14 cellular contexts compared by ENCODE assay signal in genomic region chr2:25701801-25702200, GRCh38. TPM values are rescaled to one million over a fixed set of nuclear protein-coding genes. Genes with fewer than 3 reads are reported as not detected.
A peak's percentile ranks its signal among the peaks of the same experiment; 100 is the strongest.
DNase-seq lines count a peak whose midpoint lies in the region; ATAC-seq and TF ChIP-seq lines count a peak whose summit lies in the region.
"Had no signal": no experiment of that assay in that cellular context is flagged by ENCODE, and none has a peak within 500 bp of the region (broad histone marks: within the 10 kb centered on the region; RNA-seq: fewer than 3 reads in every experiment).

No MANE protein-coding gene starts in this region.

- H3K4me1 ChIP-seq in IMR-90 (ENCODE audit: control insufficient read depth, insufficient read depth, low read length) (no peaks in the 10 kb centered on the region), upper lobe of right lung (no peaks in the 10 kb centered on the region), spleen (peaks cover 0 to 11% (median 2%) of the 10 kb centered on the region in 6 donors)
- H3K4me1 ChIP-seq: BE2C had no signal

- no peak overlapping the region for H2BK120ac ChIP-seq in IMR-90 (ENCODE audit: low read depth, low read length)

- no peak overlapping the region for H3K4me2 ChIP-seq in IMR-90 (ENCODE audit: low read depth, low read length)
- H3K4me2 ChIP-seq: A549 had no signal

- CTCF ChIA-PET in IMR-90 (lab: Yijun Ruan, JAX) = interaction anchor here (0.6 to 1.5 kb wide), 2 partner anchors 16 to 56 kb away, joined by 3 to 4 read pairs; no protein-coding TSS in a partner anchor

- H2AK5ac ChIP-seq in IMR-90 (ENCODE audit: low read depth, low read length) = no peak overlapping the region

- ATAC-seq in IMR-90 (ENCODE audit: low read depth) (no peak), upper lobe of right lung (no peak)
- ATAC-seq: HCT116 had no signal

- no peak overlapping the region for H3K4ac ChIP-seq in IMR-90 (ENCODE audit: low read depth, low read length)

- TF ChIP-seq POLR2A in IMR-90 (IDR thresholded peaks at IDR 0.05; ENCODE audit: low read depth, low read length) (no peak), spleen (IDR thresholded peaks at IDR 0.05) (no peak)

- dilution Hi-C loops in IMR-90 (cut with HindIII; ENCODE audit: low sequenced_read_pairs, unreplicated experiment) = no loop called here

- H3K9ac ChIP-seq in IMR-90 (ENCODE audit: low read depth, low read length) = no peak overlapping the region

- H3K14ac ChIP-seq in IMR-90 (replicated peaks; ENCODE audit: low read depth, low read length) = no peak overlapping the region

- H4K8ac ChIP-seq in IMR-90 (ENCODE audit: low read depth in 2 of 2, low read length in 2 of 2) = no peak overlapping the region

- peak overlapping the region; percentile 43 for H2AFZ ChIP-seq in IMR-90 (replicated peaks; ENCODE audit: low read length, poor library complexity)

- H3K27ac ChIP-seq in IMR-90 (ENCODE audit: insufficient read depth, low read length) (no peak overlapping the region), WERI-Rb-1 (peak overlapping the region; percentile 3; the same call in 1 of the 2 replicates), upper lobe of right lung (no peak overlapping the region), spleen (no peak overlapping the region)
- H3K27ac ChIP-seq: A549, C4-2B had no signal

- 85% methylated on average over 3 of the region's 9 CpGs; no CpG with 5 or more reads in 1 of the 2 experiments for WGBS in IMR-90 (ENCODE audit: extremely low coverage in 2 of 2, insufficient read length in 1 of 2), 2 experiments
- WGBS in spleen, 5 donors = 88 to 95% (median 90%) methylated on average over 9 of the region's 9 CpGs

- POLR2A ChIA-PET in IMR-90 (lab: Charles Lee; ENCODE audit: unreplicated experiment) = no interaction called here

- intact Hi-C loops in IMR-90 (cut with micrococcal nuclease) (no loop called here), upper lobe of right lung (cut with DNase I) (no loop called here), spleen (cut with DNase I; ENCODE audit: low total_unique reads) (no loop called here)

- no peaks in the 10 kb centered on the region for H3K79me1 ChIP-seq in IMR-90 (ENCODE audit: low read depth in 1 of 2, low read length in 2 of 2)

- no peak overlapping the region for H2BK20ac ChIP-seq in IMR-90 (ENCODE audit: low read depth, low read length)

- no peak for TF ChIP-seq CTCF in IMR-90 (conservative IDR thresholded peaks at IDR 0.05; ENCODE audit: low read depth, low read length)
- no peak for TF ChIP-seq CTCF in WERI-Rb-1 (IDR thresholded peaks at IDR 0.05; ENCODE audit: low read depth, low read length)
- TF ChIP-seq CTCF in upper lobe of right lung (IDR thresholded peaks at IDR 0.05) = no peak
- TF ChIP-seq CTCF in spleen (IDR thresholded peaks at IDR 0.05 in 8 of 11, conservative IDR thresholded peaks at IDR 0.05 in 3 of 11) = no peak

- H3K27me3 ChIP-seq in IMR-90 (ENCODE audit: control insufficient read depth, insufficient read depth, low read length) (peaks cover 14% of the 10 kb centered on the region), WERI-Rb-1 (ENCODE audit: insufficient read depth, low read depth, severe bottlenecking) (no peaks in the 10 kb centered on the region), upper lobe of right lung (no peaks in the 10 kb centered on the region), spleen (replicated peaks in 1 of 7) (no peaks in the 10 kb centered on the region)
- H3K27me3 ChIP-seq: BE2C had no signal

- in situ Hi-C loops in IMR-90 (cut with MboI; ENCODE audit: low sequenced_read_pairs) = no loop called here

- no peak overlapping the region for H2AK9ac ChIP-seq in IMR-90 (replicated peaks; ENCODE audit: low read depth, low read length, poor library complexity)

- H3K9me3 ChIP-seq in IMR-90 (ENCODE audit: control insufficient read depth, insufficient read depth, low read length) (no peaks in the 10 kb centered on the region), WERI-Rb-1 (ENCODE audit: severe bottlenecking) (peaks cover 4% of the 10 kb centered on the region), upper lobe of right lung (no peaks in the 10 kb centered on the region), spleen (no peaks in the 10 kb centered on the region)
- H3K9me3 ChIP-seq: A549, BE2C had no signal

- H4K20me1 ChIP-seq in IMR-90 (ENCODE audit: insufficient read depth, low read length) = no peaks in the 10 kb centered on the region

- no peak overlapping the region for H4K91ac ChIP-seq in IMR-90 (ENCODE audit: insufficient read depth, low read depth, low read length)

- no peak overlapping the region for H2BK15ac ChIP-seq in IMR-90 (ENCODE audit: low read depth, low read length)

- H3K18ac ChIP-seq in IMR-90 (ENCODE audit: low read depth, low read length) = no peak overlapping the region

- H3K36me3 ChIP-seq in IMR-90 (ENCODE audit: control insufficient read depth, insufficient read depth, low read length) = no peaks in the 10 kb centered on the region
- no peaks in the 10 kb centered on the region for H3K36me3 ChIP-seq in WERI-Rb-1
- no peaks in the 10 kb centered on the region for H3K36me3 ChIP-seq in upper lobe of right lung
- H3K36me3 ChIP-seq in spleen = no peaks in the 10 kb centered on the region
- H3K36me3 ChIP-seq: BE2C had no signal

- no peaks in the 10 kb centered on the region for H3K9me1 ChIP-seq in IMR-90 (ENCODE audit: insufficient read depth, low read length)

- H3K4me3 ChIP-seq in IMR-90 (ENCODE audit: insufficient read depth, low read depth, low read length) = no peak overlapping the region
- H3K4me3 ChIP-seq in WERI-Rb-1 (ENCODE audit: low read depth, low read length) = no peak overlapping the region
- H3K4me3 ChIP-seq in upper lobe of right lung = no peak overlapping the region
- H3K4me3 ChIP-seq in spleen = no peak overlapping the region
- H3K4me3 ChIP-seq: A549 had no signal

- no peak for DNase-seq in IMR-90
- peak; percentile 82 to 87 for DNase-seq in NCI-H524 (lab: John Stamatoyannopoulos, UW)
- DNase-seq in WERI-Rb-1 = peak; percentile 55
- DNase-seq in upper lobe of right lung = peak; percentile 6
- DNase-seq in spleen = no peak
- no peak for DNase-seq in NCI-H510A treated with DMSO at 0.1 percent for 48 hours (lab: John Stamatoyannopoulos, UW)
- no peak for DNase-seq in putamen (ENCODE audit: low spot score)
- DNase-seq: BE2C; CD4-positive, alpha-beta memory T cell; DND-41; GF-D8 had no signal

- no peak overlapping the region for H4K5ac ChIP-seq in IMR-90 (ENCODE audit: low read depth, low read length)

- no peak overlapping the region for H3K23ac ChIP-seq in IMR-90 (ENCODE audit: low read depth, low read length)

- no peak overlapping the region for H3K56ac ChIP-seq in IMR-90 (ENCODE audit: extremely low read depth, insufficient read depth, low read length)

- BruUV-seq in IMR-90 (replicated peaks; lab: Mats Ljungman, UMichigan) = no TSS peak

- H2BK5ac ChIP-seq in IMR-90 (ENCODE audit: low read depth, low read length, poor library complexity, severe bottlenecking) = no peak overlapping the region

- TF ChIP-seq RAD21 in IMR-90 (IDR thresholded peaks at IDR 0.05; ENCODE audit: low read length) = no peak

TF ChIP-seq in IMR-90, 13 proteins besides CTCF, POLR2A, EP300 and RAD21:
- no peak for TF ChIP-seq ELK1 (IDR thresholded peaks at IDR 0.05; ENCODE audit: borderline replicate concordance, low read depth, low read length)
TF ChIP-seq in IMR-90: peak in this region for 0.

RNA-seq across cellular contexts. Expression of gene DTNB, which starts 28.4 kb away (rescaled TPM):
- total RNA-seq in IMR-90 (2012; rRNA removed) (3.6 and 3.8 TPM in 2 replicates), upper lobe of right lung (18.1 TPM), spleen (10 to 100 TPM; 13.7 to 28.9 (median 23.9) TPM)
- polyA plus RNA-seq in IMR-90 (2012; rRNA removed) (5.3 and 5.7 TPM in 2 replicates), spleen (1 to 10 TPM; 4.5 to 7.5 (median 5.3) TPM)
- polyA plus RNA-seq in IMR-90 (2012; cell fraction: cytosol; rRNA removed) = 3.8 and 4.7 TPM in 2 replicates
- polyA plus RNA-seq in IMR-90 (2012; cell fraction: nucleus; rRNA removed; ENCODE audit: low replicate concordance) = 8.1 and 12.6 TPM in 2 replicates

Comparison
In these comparisons a context has a peak if more than half of its experiments do, and no peak if none do; other contexts are left out.
1. DNase-seq: peak in NCI-H524 (2 of 2), WERI-Rb-1 (single experiment) and upper lobe of right lung (single experiment); none in IMR-90 (single experiment), spleen (single experiment), NCI-H510A treated with DMSO at 0.1 percent for 48 hours (single experiment) and putamen (single experiment).